14 cellular contexts compared by ENCODE assay signal in the genomic region with DNA sequence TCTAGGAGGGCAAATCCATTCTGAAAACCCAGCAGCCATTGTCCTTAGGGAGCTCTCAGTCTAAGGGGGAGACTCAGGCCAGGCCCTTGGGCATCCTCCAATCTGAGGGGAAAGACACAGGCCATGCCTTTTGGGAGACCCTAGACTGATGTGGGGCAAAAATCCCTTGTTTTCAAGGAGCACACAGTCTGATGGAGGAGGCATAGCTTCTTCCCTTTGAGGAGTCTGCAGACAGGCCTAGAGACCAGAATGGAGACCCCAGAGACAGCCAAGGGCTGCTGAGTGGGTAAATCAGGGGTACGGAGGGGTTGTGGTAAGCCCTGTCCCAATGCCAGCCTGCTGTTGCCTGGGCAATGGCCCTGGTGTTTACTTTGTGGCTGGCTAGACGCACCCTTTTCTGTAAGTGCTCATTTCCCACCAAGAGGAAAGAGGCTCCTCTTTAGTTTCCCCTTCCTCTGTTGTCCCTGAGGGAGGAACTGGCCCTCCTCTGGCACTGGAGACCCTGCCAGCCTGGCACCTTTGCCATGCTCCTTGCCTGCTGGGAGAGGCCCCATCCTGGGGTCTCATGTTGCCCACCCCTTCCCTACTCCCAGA. TPM values are rescaled to one million over a fixed set of nuclear protein-coding genes. Genes with fewer than 3 reads are reported as not detected.
DNase-seq lines count a peak whose midpoint lies in the region; ATAC-seq, FAIRE-seq and TF ChIP-seq lines count a peak whose summit lies in the region.
"Had no signal": no experiment of that assay in that cellular context is flagged by ENCODE, and none has a peak within 500 bp of the region (broad histone marks: within the 10 kb centered on the region; RNA-seq: fewer than 3 reads in every experiment).

No MANE protein-coding gene starts in this region.

- no peak overlapping the region for H2AFZ ChIP-seq in keratinocyte (ENCODE audit: control insufficient read depth, low read length)
- H2AFZ ChIP-seq: neural progenitor cell had no signal

- peaks cover 59% of the 10 kb centered on the region for H3K4me1 ChIP-seq in SJSA1 (replicated peaks)
- peaks cover 58% of the 10 kb centered on the region for H3K4me1 ChIP-seq in keratinocyte (ENCODE audit: control insufficient read depth, extremely low read depth, insufficient read depth, low read length)

- no peak for TF ChIP-seq CTCF in activated CD8-positive, alpha-beta T cell treated with anti-CD3 and anti-CD28 coated beads for 36 hours (IDR thresholded peaks at IDR 0.05)
- no peak for TF ChIP-seq CTCF in keratinocyte (optimal IDR thresholded peaks at IDR 0.05 in 1 of 3, IDR thresholded peaks at IDR 0.05 in 1 of 3, conservative IDR thresholded peaks at IDR 0.05 in 1 of 3; ENCODE audit: extremely low read depth in 1 of 3, insufficient read depth in 2 of 3, low read length in 3 of 3)

- no peaks in the 10 kb centered on the region for H3K36me3 Mint-ChIP-seq in activated CD8-positive, alpha-beta T cell treated with anti-CD3 and anti-CD28 coated beads, Interleukin-2, amount 10 ng/mL, durations not matched to agents 7 days and 5 days (ENCODE audit: low read depth)
- no peaks in the 10 kb centered on the region for H3K36me3 Mint-ChIP-seq in activated CD8-positive, alpha-beta T cell treated with anti-CD3 and anti-CD28 coated beads for 36 hours (ENCODE audit: low read depth)
- H3K36me3 Mint-ChIP-seq: neural progenitor cell had no signal

- ATAC-seq in activated CD8-positive, alpha-beta T cell treated with anti-CD3 and anti-CD28 coated beads, Interleukin-2, amount 10 ng/mL, durations not matched to agents 7 days and 5 days: no peak
- no peak for ATAC-seq in activated CD8-positive, alpha-beta T cell treated with anti-CD3 and anti-CD28 coated beads for 36 hours
- ATAC-seq in GM19452 (IDR thresholded peaks at IDR 0.05; ENCODE audit: unreplicated experiment) (no peak), GM21390 (IDR thresholded peaks at IDR 0.05; ENCODE audit: unreplicated experiment) (no peak)

- H3K9me1 ChIP-seq in keratinocyte (ENCODE audit: control insufficient read depth, extremely low read depth, insufficient read depth, low read length): no peaks in the 10 kb centered on the region

- peaks cover 38% of the 10 kb centered on the region for H3K36me3 ChIP-seq in SJSA1
- H3K36me3 ChIP-seq in keratinocyte (ENCODE audit: control insufficient read depth in 2 of 2, extremely low read depth in 1 of 2, insufficient read depth in 2 of 2, low read length in 2 of 2): no peaks in the 10 kb centered on the region
- H3K36me3 ChIP-seq: neural progenitor cell had no signal

- no peak overlapping the region for H3K4me3 Mint-ChIP-seq in activated CD8-positive, alpha-beta T cell treated with anti-CD3 and anti-CD28 coated beads, Interleukin-2, amount 10 ng/mL, durations not matched to agents 7 days and 5 days
- H3K4me3 Mint-ChIP-seq in activated CD8-positive, alpha-beta T cell treated with anti-CD3 and anti-CD28 coated beads for 36 hours: no peak overlapping the region
- H3K4me3 Mint-ChIP-seq: activated CD4-positive, alpha-beta memory T cell treated with anti-CD3 and anti-CD28 coated beads, Interleukin-2, amount 10 ng/mL, durations not matched to agents 7 days and 5 days; B cell; neural progenitor cell; stimulated activated naive CD8-positive, alpha-beta T cell treated with anti-CD3 and anti-CD28 coated beads, Interleukin-15, Interleukin-2, amounts not matched to agents 100 ng/mL and 50 ng/mL, for 24 hours had no signal

- DNase-seq in activated CD8-positive, alpha-beta T cell treated with anti-CD3 and anti-CD28 coated beads, Interleukin-2, amount 10 ng/mL, durations not matched to agents 7 days and 5 days: no peak
- DNase-seq in activated CD8-positive, alpha-beta T cell treated with anti-CD3 and anti-CD28 coated beads for 36 hours: no peak
- no peak for DNase-seq in SJSA1 (ENCODE audit: low read depth in 1 of 2, low spot score in 2 of 2)
- DNase-seq in keratinocyte (ENCODE audit: low read depth, low spot score): no peak
- DNase-seq in substantia nigra (lab: John Stamatoyannopoulos, UW): no peak
- no peak for DNase-seq in DMS114 treated with DMSO at 0.1 percent for 48 hours (lab: John Stamatoyannopoulos, UW; ENCODE audit: unreplicated experiment)
- DNase-seq: activated CD4-positive, alpha-beta memory T cell treated with anti-CD3 and anti-CD28 coated beads, Interleukin-2, amount 10 ng/mL, durations not matched to agents 7 days and 5 days; effector memory CD4-positive, alpha-beta T cell; stimulated activated CD4-positive, alpha-beta T cell treated with anti-CD3 and anti-CD28 coated beads, Interleukin-2, amount 100 ng/mL, for 24 hours had no signal

- peak overlapping the region; percentile 65 for H3K27ac ChIP-seq in SJSA1
- peak overlapping the region; percentile 26 for H3K27ac ChIP-seq in keratinocyte (ENCODE audit: control insufficient read depth, insufficient read depth, low read length)
- H3K27ac ChIP-seq in substantia nigra (ENCODE audit: low read depth, low read length, poor library complexity, severe bottlenecking): peak overlapping the region; percentile 58
- H3K27ac ChIP-seq: neural progenitor cell had no signal

- H3K9ac ChIP-seq in keratinocyte (ENCODE audit: control insufficient read depth, extremely low read depth, insufficient read depth, low read length): no peak overlapping the region
- H3K9ac ChIP-seq: neural progenitor cell had no signal

- no peak overlapping the region for H3K4me3 ChIP-seq in SJSA1
- no peak overlapping the region for H3K4me3 ChIP-seq in keratinocyte (ENCODE audit: control insufficient read depth in 2 of 3, extremely low read depth in 1 of 3, insufficient read depth in 2 of 3, low read depth in 1 of 3, low read length in 3 of 3)
- H3K4me3 ChIP-seq: neural progenitor cell had no signal

- H3K9me3 ChIP-seq in SJSA1 (replicated peaks): no peaks in the 10 kb centered on the region
- no peaks in the 10 kb centered on the region for H3K9me3 ChIP-seq in keratinocyte (ENCODE audit: control insufficient read depth, low read depth, low read length)

- H3K27ac Mint-ChIP-seq in activated CD8-positive, alpha-beta T cell treated with anti-CD3 and anti-CD28 coated beads, Interleukin-2, amount 10 ng/mL, durations not matched to agents 7 days and 5 days: peak overlapping the region; percentile 6
- no peak overlapping the region for H3K27ac Mint-ChIP-seq in activated CD8-positive, alpha-beta T cell treated with anti-CD3 and anti-CD28 coated beads for 36 hours
- H3K27ac Mint-ChIP-seq: activated CD4-positive, alpha-beta memory T cell treated with anti-CD3 and anti-CD28 coated beads, Interleukin-2, amount 10 ng/mL, durations not matched to agents 7 days and 5 days; B cell; neural progenitor cell; stimulated activated naive CD8-positive, alpha-beta T cell treated with anti-CD3 and anti-CD28 coated beads, Interleukin-15, Interleukin-2, amounts not matched to agents 100 ng/mL and 50 ng/mL, for 24 hours had no signal

- H3K27me3 ChIP-seq in SJSA1 (replicated peaks) (no peaks in the 10 kb centered on the region), keratinocyte (ENCODE audit: control insufficient read depth, extremely low read depth, insufficient read depth, low read length) (no peaks in the 10 kb centered on the region)
- H3K27me3 ChIP-seq: neural progenitor cell had no signal

- H3K4me2 ChIP-seq in keratinocyte (ENCODE audit: control insufficient read depth, extremely low read depth, insufficient read depth, low read depth, low read length): peak overlapping the region; percentile 5
- H3K4me2 ChIP-seq: neural progenitor cell had no signal

- CTCF ChIA-PET in activated CD8-positive, alpha-beta T cell treated with anti-CD3 and anti-CD28 coated beads, Interleukin-2, amount 10 ng/mL, durations not matched to agents 7 days and 5 days (lab: Charles Lee): no interaction called here
- CTCF ChIA-PET in activated CD8-positive, alpha-beta T cell treated with anti-CD3 and anti-CD28 coated beads for 36 hours (lab: Charles Lee): interaction anchor here (0.8 kb wide), 1 partner anchor 24 kb away, joined by 3 read pairs; no protein-coding TSS in a partner anchor

- H3K9me3 Mint-ChIP-seq in activated CD8-positive, alpha-beta T cell treated with anti-CD3 and anti-CD28 coated beads, Interleukin-2, amount 10 ng/mL, durations not matched to agents 7 days and 5 days (ENCODE audit: insufficient read depth): no peaks in the 10 kb centered on the region
- no peaks in the 10 kb centered on the region for H3K9me3 Mint-ChIP-seq in activated CD8-positive, alpha-beta T cell treated with anti-CD3 and anti-CD28 coated beads for 36 hours
- H3K9me3 Mint-ChIP-seq: activated CD4-positive, alpha-beta memory T cell treated with anti-CD3 and anti-CD28 coated beads, Interleukin-2, amount 10 ng/mL, durations not matched to agents 7 days and 5 days; neural progenitor cell; stimulated activated naive CD8-positive, alpha-beta T cell treated with anti-CD3 and anti-CD28 coated beads, Interleukin-15, Interleukin-2, amounts not matched to agents 100 ng/mL and 50 ng/mL, for 24 hours had no signal

- dilution Hi-C loops in keratinocyte (cut with MboI; ENCODE audit: extremely low pct_ligation_motif_present, low sequenced_read_pairs): no loop called here

- POLR2A ChIA-PET in activated CD8-positive, alpha-beta T cell treated with anti-CD3 and anti-CD28 coated beads, Interleukin-2, amount 10 ng/mL, durations not matched to agents 7 days and 5 days (lab: Charles Lee): no interaction called here
- POLR2A ChIA-PET in activated CD8-positive, alpha-beta T cell treated with anti-CD3 and anti-CD28 coated beads for 36 hours (lab: Charles Lee): interaction anchor here (0.7 kb wide), 1 partner anchor 17 kb away, joined by 4 read pairs; no protein-coding TSS in a partner anchor

- peaks cover 8% of the 10 kb centered on the region for H3K27me3 Mint-ChIP-seq in activated CD8-positive, alpha-beta T cell treated with anti-CD3 and anti-CD28 coated beads, Interleukin-2, amount 10 ng/mL, durations not matched to agents 7 days and 5 days (ENCODE audit: low read depth)
- peaks cover 8% of the 10 kb centered on the region for H3K27me3 Mint-ChIP-seq in activated CD8-positive, alpha-beta T cell treated with anti-CD3 and anti-CD28 coated beads for 36 hours

- no peak for FAIRE-seq in keratinocyte (lab: Jason Lieb, UNC)

- H3K79me2 ChIP-seq in keratinocyte (ENCODE audit: control insufficient read depth, insufficient read depth, low read length): no peaks in the 10 kb centered on the region

- intact Hi-C loops in activated CD8-positive, alpha-beta T cell treated with anti-CD3 and anti-CD28 coated beads for 36 hours (cut with micrococcal nuclease): no loop called here

- H3K4me1 Mint-ChIP-seq in activated CD8-positive, alpha-beta T cell treated with anti-CD3 and anti-CD28 coated beads, Interleukin-2, amount 10 ng/mL, durations not matched to agents 7 days and 5 days (ENCODE audit: low read depth): peaks cover 4% of the 10 kb centered on the region
- peaks cover 9% of the 10 kb centered on the region for H3K4me1 Mint-ChIP-seq in activated CD8-positive, alpha-beta T cell treated with anti-CD3 and anti-CD28 coated beads for 36 hours (ENCODE audit: low read depth)

- H4K20me1 ChIP-seq in keratinocyte (ENCODE audit: control insufficient read depth, extremely low read depth, insufficient read depth, low read length): peaks cover 3% of the 10 kb centered on the region

RNA-seq across cellular contexts. Expression of a gene that starts 19.3 kb away (rescaled TPM):
- under 1 TPM; 0.24 to 0.47 TPM for total RNA-seq in activated CD8-positive, alpha-beta T cell treated with anti-CD3 and anti-CD28 coated beads, Interleukin-2, amount 10 ng/mL, durations not matched to agents 7 days and 5 days
- total RNA-seq in activated CD8-positive, alpha-beta T cell treated with anti-CD3 and anti-CD28 coated beads for 36 hours: under 1 TPM; 0.40 to 0.47 TPM
- 24.9 and 56.4 TPM in 2 replicates for total RNA-seq in SJSA1 (2014; rRNA removed; shearing (Covaris generic))
- 6.0 to 12.3 TPM (median 6.1 TPM) in 3 replicates for polyA plus RNA-seq in keratinocyte
- polyA plus RNA-seq in keratinocyte (2011; ENCODE audit: low read depth): 17.8 TPM
- polyA plus RNA-seq in keratinocyte (2011; cell fraction: cytosol; rRNA removed): 7.3 and 7.9 TPM in 2 replicates
- polyA plus RNA-seq in keratinocyte (2011; cell fraction: nucleus; rRNA removed): 17.2 and 23.8 TPM in 2 replicates
- 17.6 and 27.2 TPM in 2 replicates for polyA plus RNA-seq in keratinocyte (2012; ENCODE audit: low replicate concordance)
- polyA minus RNA-seq in keratinocyte: 7.6 to 69.9 TPM (median 16.7 TPM) in 3 replicates
- polyA minus RNA-seq in keratinocyte (2011; cell fraction: cytosol; rRNA and poly(A)+ RNA removed): 10.2 TPM
- 22.2 and 22.7 TPM in 2 replicates for polyA minus RNA-seq in keratinocyte (2011; cell fraction: nucleus; rRNA and poly(A)+ RNA removed)

Comparison
In these comparisons a context has a peak if more than half of its experiments do, and no peak if none do; other contexts are left out.
1. RNA of a gene that starts 19.3 kb away (total RNA-seq): 24.9 to 56.4 TPM in SJSA1; 0.40 to 0.47 TPM in activated CD8-positive, alpha-beta T cell treated with anti-CD3 and anti-CD28 coated beads for 36 hours and 0.24 to 0.47 TPM in activated CD8-positive, alpha-beta T cell treated with anti-CD3 and anti-CD28 coated beads, Interleukin-2, amount 10 ng/mL, durations not matched to agents 7 days and 5 days; every median in the first group is over 10 times any median in the second.
2. Peak in every context shown above with its lines, with median percentiles within 50 percentile points of each other: H3K27ac ChIP-seq.